Comparison of ENCODE assay signal across 1 cellular context in genomic region chr17:76529643-76530488, GRCh38.
TF ChIP-seq lines count a peak whose summit lies in the region.

No MANE protein-coding gene starts in this region.

TF ChIP-seq in HepG2, 621 proteins besides CTCF, POLR2A, EP300 and RAD21 (continued from another document and continues in another):
- no peak for TF ChIP-seq AFF4 (CRISPR knock-in tag; IDR thresholded peaks at IDR 0.05)
- TF ChIP-seq, protein P1, sequence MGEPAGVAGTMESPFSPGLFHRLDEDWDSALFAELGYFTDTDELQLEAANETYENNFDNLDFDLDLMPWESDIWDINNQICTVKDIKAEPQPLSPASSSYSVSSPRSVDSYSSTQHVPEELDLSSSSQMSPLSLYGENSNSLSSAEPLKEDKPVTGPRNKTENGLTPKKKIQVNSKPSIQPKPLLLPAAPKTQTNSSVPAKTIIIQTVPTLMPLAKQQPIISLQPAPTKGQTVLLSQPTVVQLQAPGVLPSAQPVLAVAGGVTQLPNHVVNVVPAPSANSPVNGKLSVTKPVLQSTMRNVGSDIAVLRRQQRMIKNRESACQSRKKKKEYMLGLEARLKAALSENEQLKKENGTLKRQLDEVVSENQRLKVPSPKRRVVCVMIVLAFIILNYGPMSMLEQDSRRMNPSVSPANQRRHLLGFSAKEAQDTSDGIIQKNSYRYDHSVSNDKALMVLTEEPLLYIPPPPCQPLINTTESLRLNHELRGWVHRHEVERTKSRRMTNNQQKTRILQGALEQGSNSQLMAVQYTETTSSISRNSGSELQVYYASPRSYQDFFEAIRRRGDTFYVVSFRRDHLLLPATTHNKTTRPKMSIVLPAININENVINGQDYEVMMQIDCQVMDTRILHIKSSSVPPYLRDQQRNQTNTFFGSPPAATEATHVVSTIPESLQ (CRISPR knock-in tag; conservative IDR thresholded peaks at IDR 0.05) = no peak
- TF ChIP-seq WIZ (CRISPR knock-in tag; IDR thresholded peaks at IDR 0.05) = no peak; the same call in 1 of the 2 replicates
- TF ChIP-seq ARNT (IDR thresholded peaks at IDR 0.05) = no peak
- TF ChIP-seq SRSF4 (IDR thresholded peaks at IDR 0.05; ENCODE audit: low read depth, low read length, poor library complexity, severe bottlenecking) = no peak
- no peak; the same call in 1 of the 2 replicates for TF ChIP-seq NFKB2 (CRISPR knock-in tag; IDR thresholded peaks at IDR 0.05; ENCODE audit: borderline replicate concordance)
- no peak for TF ChIP-seq FOXA1 (IDR thresholded peaks at IDR 0.05)
- TF ChIP-seq FOXA1 (CRISPR knock-in tag; IDR thresholded peaks at IDR 0.05) = peak; percentile 73
- TF ChIP-seq ZNF788 (CRISPR knock-in tag; IDR thresholded peaks at IDR 0.05; ENCODE audit: borderline replicate concordance) = peak; percentile 88
- TF ChIP-seq ZNF629 (CRISPR knock-in tag; conservative IDR thresholded peaks at IDR 0.05) = no peak
- TF ChIP-seq MAF1 (CRISPR knock-in tag; IDR thresholded peaks at IDR 0.05; ENCODE audit: borderline replicate concordance) = no peak
- no peak for TF ChIP-seq ZNF451 (CRISPR knock-in tag; IDR thresholded peaks at IDR 0.05)
- no peak for TF ChIP-seq YY1 (IDR thresholded peaks at IDR 0.05; ENCODE audit: insufficient read depth, insufficient replicate concordance, low read depth, low read length)
- TF ChIP-seq ZNF598 (CRISPR knock-in tag; IDR thresholded peaks at IDR 0.05; ENCODE audit: borderline replicate concordance) = no peak
- no peak for TF ChIP-seq CEBPG (CRISPR knock-in tag; IDR thresholded peaks at IDR 0.05)
- TF ChIP-seq TEAD3 (CRISPR knock-in tag; optimal IDR thresholded peaks at IDR 0.05; ENCODE audit: borderline replicate concordance) = no peak
- peak; percentile 52 for TF ChIP-seq ZNF292 (CRISPR knock-in tag; IDR thresholded peaks at IDR 0.05; ENCODE audit: borderline replicate concordance, low read depth)
- no peak for TF ChIP-seq HMG20B (CRISPR knock-in tag; conservative IDR thresholded peaks at IDR 0.05)
- no peak for TF ChIP-seq ZSCAN12 (CRISPR knock-in tag; IDR thresholded peaks at IDR 0.05)
- TF ChIP-seq, protein P2, sequence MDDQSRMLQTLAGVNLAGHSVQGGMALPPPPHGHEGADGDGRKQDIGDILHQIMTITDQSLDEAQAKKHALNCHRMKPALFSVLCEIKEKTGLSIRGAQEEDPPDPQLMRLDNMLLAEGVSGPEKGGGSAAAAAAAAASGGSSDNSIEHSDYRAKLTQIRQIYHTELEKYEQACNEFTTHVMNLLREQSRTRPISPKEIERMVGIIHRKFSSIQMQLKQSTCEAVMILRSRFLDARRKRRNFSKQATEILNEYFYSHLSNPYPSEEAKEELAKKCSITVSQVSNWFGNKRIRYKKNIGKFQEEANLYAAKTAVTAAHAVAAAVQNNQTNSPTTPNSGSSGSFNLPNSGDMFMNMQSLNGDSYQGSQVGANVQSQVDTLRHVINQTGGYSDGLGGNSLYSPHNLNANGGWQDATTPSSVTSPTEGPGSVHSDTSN (CRISPR knock-in tag; IDR thresholded peaks at IDR 0.05; ENCODE audit: borderline replicate concordance) = no peak
- no peak for TF ChIP-seq HMG20A (CRISPR knock-in tag; IDR thresholded peaks at IDR 0.05; ENCODE audit: borderline replicate concordance)
- TF ChIP-seq ZNF816 (CRISPR knock-in tag; IDR thresholded peaks at IDR 0.05; ENCODE audit: borderline replicate concordance) = no peak
- TF ChIP-seq EED (CRISPR knock-in tag; IDR thresholded peaks at IDR 0.05) = peak; percentile 90; the same call in 1 of the 2 replicates
- no peak for TF ChIP-seq SNAPC2 (CRISPR knock-in tag; IDR thresholded peaks at IDR 0.05)
- no peak for TF ChIP-seq GTF2F1 (IDR thresholded peaks at IDR 0.05; ENCODE audit: low read length)
- no peak for TF ChIP-seq ATRX (CRISPR knock-in tag; IDR thresholded peaks at IDR 0.05; ENCODE audit: borderline replicate concordance)
- TF ChIP-seq SETDB1 (CRISPR knock-in tag; IDR thresholded peaks at IDR 0.05; ENCODE audit: borderline replicate concordance) = no peak
- TF ChIP-seq, protein P3, sequence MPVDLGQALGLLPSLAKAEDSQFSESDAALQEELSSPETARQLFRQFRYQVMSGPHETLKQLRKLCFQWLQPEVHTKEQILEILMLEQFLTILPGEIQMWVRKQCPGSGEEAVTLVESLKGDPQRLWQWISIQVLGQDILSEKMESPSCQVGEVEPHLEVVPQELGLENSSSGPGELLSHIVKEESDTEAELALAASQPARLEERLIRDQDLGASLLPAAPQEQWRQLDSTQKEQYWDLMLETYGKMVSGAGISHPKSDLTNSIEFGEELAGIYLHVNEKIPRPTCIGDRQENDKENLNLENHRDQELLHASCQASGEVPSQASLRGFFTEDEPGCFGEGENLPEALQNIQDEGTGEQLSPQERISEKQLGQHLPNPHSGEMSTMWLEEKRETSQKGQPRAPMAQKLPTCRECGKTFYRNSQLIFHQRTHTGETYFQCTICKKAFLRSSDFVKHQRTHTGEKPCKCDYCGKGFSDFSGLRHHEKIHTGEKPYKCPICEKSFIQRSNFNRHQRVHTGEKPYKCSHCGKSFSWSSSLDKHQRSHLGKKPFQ (CRISPR knock-in tag; IDR thresholded peaks at IDR 0.05; ENCODE audit: insufficient replicate concordance) = no peak
- TF ChIP-seq, protein P4, sequence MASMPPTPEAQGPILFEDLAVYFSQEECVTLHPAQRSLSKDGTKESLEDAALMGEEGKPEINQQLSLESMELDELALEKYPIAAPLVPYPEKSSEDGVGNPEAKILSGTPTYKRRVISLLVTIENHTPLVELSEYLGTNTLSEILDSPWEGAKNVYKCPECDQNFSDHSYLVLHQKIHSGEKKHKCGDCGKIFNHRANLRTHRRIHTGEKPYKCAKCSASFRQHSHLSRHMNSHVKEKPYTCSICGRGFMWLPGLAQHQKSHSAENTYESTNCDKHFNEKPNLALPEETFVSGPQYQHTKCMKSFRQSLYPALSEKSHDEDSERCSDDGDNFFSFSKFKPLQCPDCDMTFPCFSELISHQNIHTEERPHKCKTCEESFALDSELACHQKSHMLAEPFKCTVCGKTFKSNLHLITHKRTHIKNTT (CRISPR knock-in tag; IDR thresholded peaks at IDR 0.05) = no peak
- TF ChIP-seq ZFP90 (CRISPR knock-in tag; IDR thresholded peaks at IDR 0.05; ENCODE audit: borderline replicate concordance) = 0 out of 2 replicates have a peak, but pooled peaks have one; percentile 57
- no peak for TF ChIP-seq HOMEZ (CRISPR knock-in tag; IDR thresholded peaks at IDR 0.05; ENCODE audit: low read depth)
- TF ChIP-seq ZNF143 (CRISPR knock-in tag; IDR thresholded peaks at IDR 0.05) = 0 out of 2 replicates have a peak, but pooled peaks have one; percentile 30
- TF ChIP-seq GPN1 (CRISPR knock-in tag; IDR thresholded peaks at IDR 0.05; ENCODE audit: borderline replicate concordance) = no peak
- no peak for TF ChIP-seq TBL1XR1 (IDR thresholded peaks at IDR 0.05; ENCODE audit: borderline replicate concordance, low read length, partially characterized antibody)
- TF ChIP-seq ZNF282 (IDR thresholded peaks at IDR 0.05; ENCODE audit: partially characterized antibody) = no peak
- no peak for TF ChIP-seq ZNF552 (CRISPR knock-in tag; IDR thresholded peaks at IDR 0.05; ENCODE audit: borderline replicate concordance)
- TF ChIP-seq, protein P5, sequence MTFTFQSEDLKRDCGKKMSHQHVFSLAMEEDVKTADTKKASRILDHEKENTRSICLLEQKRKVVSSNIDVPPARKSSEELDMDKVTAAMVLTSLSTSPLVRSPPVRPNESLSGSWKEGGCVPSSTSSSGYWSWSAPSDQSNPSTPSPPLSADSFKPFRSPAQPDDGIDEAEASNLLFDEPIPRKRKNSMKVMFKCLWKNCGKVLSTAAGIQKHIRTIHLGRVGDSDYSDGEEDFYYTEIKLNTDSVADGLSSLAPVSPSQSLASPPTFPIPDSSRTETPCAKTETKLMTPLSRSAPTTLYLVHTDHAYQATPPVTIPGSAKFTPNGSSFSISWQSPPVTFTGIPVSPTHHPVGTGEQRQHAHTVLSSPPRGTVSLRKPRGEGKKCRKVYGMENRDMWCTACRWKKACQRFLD (CRISPR knock-in tag; IDR thresholded peaks at IDR 0.05; ENCODE audit: borderline replicate concordance) = no peak
- TF ChIP-seq ZNF329 (CRISPR knock-in tag; IDR thresholded peaks at IDR 0.05; ENCODE audit: low read depth) = no peak
- no peak for TF ChIP-seq REXO4 (CRISPR knock-in tag; IDR thresholded peaks at IDR 0.05; ENCODE audit: borderline replicate concordance)
- no peak for TF ChIP-seq NFE2L2 (IDR thresholded peaks at IDR 0.05; ENCODE audit: low read length)
- no peak for TF ChIP-seq BORCS8-MEF2B (CRISPR knock-in tag; IDR thresholded peaks at IDR 0.05)
- no peak for TF ChIP-seq DR1 (CRISPR knock-in tag; IDR thresholded peaks at IDR 0.05)
- TF ChIP-seq PCBP1 (IDR thresholded peaks at IDR 0.05; ENCODE audit: borderline replicate concordance, low read depth, low read length) = peak; percentile 94; the same call in 1 of the 2 replicates
- TF ChIP-seq SP5 (CRISPR knock-in tag; IDR thresholded peaks at IDR 0.05; ENCODE audit: borderline replicate concordance, low read depth) = no peak
- TF ChIP-seq, protein P6, sequence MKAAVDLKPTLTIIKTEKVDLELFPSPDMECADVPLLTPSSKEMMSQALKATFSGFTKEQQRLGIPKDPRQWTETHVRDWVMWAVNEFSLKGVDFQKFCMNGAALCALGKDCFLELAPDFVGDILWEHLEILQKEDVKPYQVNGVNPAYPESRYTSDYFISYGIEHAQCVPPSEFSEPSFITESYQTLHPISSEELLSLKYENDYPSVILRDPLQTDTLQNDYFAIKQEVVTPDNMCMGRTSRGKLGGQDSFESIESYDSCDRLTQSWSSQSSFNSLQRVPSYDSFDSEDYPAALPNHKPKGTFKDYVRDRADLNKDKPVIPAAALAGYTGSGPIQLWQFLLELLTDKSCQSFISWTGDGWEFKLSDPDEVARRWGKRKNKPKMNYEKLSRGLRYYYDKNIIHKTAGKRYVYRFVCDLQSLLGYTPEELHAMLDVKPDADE (CRISPR knock-in tag; IDR thresholded peaks at IDR 0.05) = no peak
- no peak for TF ChIP-seq SATB2 (CRISPR knock-in tag; IDR thresholded peaks at IDR 0.05)
- no peak for TF ChIP-seq CENPT (CRISPR knock-in tag; IDR thresholded peaks at IDR 0.05; ENCODE audit: low read depth)
- TF ChIP-seq ZNF768 (CRISPR knock-in tag; IDR thresholded peaks at IDR 0.05) = no peak; the same call in 1 of the 2 replicates
- TF ChIP-seq KDM5A (IDR thresholded peaks at IDR 0.05; ENCODE audit: borderline replicate concordance, low read length) = no peak
- no peak; the same call in 1 of the 2 replicates for TF ChIP-seq ZNF253 (CRISPR knock-in tag; IDR thresholded peaks at IDR 0.05; ENCODE audit: borderline replicate concordance)
- no peak for TF ChIP-seq ZNF619 (CRISPR knock-in tag; IDR thresholded peaks at IDR 0.05)
- 0 out of 2 replicates have a peak, but pooled peaks have one; percentile 40 for TF ChIP-seq POLR2AphosphoS2 (IDR thresholded peaks at IDR 0.05; ENCODE audit: low read depth, low read length)
- TF ChIP-seq ADNP (CRISPR knock-in tag; IDR thresholded peaks at IDR 0.05) = no peak
- peak; percentile 41; the same call in 1 of the 2 replicates for TF ChIP-seq MYC (CRISPR knock-in tag; IDR thresholded peaks at IDR 0.05; ENCODE audit: borderline replicate concordance)
- 0 out of 2 replicates have a peak, but pooled peaks have one; percentile 9 for TF ChIP-seq ZNF431 (CRISPR knock-in tag; IDR thresholded peaks at IDR 0.05; ENCODE audit: borderline replicate concordance, low read depth)
- no peak; the same call in 1 of the 2 replicates for TF ChIP-seq NFIC (IDR thresholded peaks at IDR 0.05; ENCODE audit: low read length)
- no peak for TF ChIP-seq ERF (CRISPR knock-in tag; IDR thresholded peaks at IDR 0.05)
- no peak for TF ChIP-seq TCF7L2 (IDR thresholded peaks at IDR 0.05; ENCODE audit: low read depth, low read length)
- TF ChIP-seq PREB (CRISPR knock-in tag; IDR thresholded peaks at IDR 0.05) = no peak
- no peak for TF ChIP-seq ZNF879 (CRISPR knock-in tag; IDR thresholded peaks at IDR 0.05)
- TF ChIP-seq SP140L (CRISPR knock-in tag; IDR thresholded peaks at IDR 0.05; ENCODE audit: borderline replicate concordance) = no peak
- TF ChIP-seq SMAD3 (CRISPR knock-in tag; IDR thresholded peaks at IDR 0.05) = no peak
